ENCODE assay signal across 8 cellular contexts in genomic region chr17:28357901-28358197, GRCh38. TPM values are rescaled to one million over a fixed set of nuclear protein-coding genes. Genes with fewer than 3 reads are reported as not detected.
DNase-seq lines count a peak whose midpoint lies in the region; ATAC-seq and TF ChIP-seq lines count a peak whose summit lies in the region.

No MANE protein-coding gene starts in this region.

- CTCF ChIA-PET in Calu3 (lab: Charles Lee), result interaction anchor here (1.7 to 2.6 kb wide), 3 partner anchors 11 to 59 kb away, joined by 4 to 10 read pairs (median 9); partner anchors contain the start of genes IFT20 and TNFAIP1

- peak overlapping the region; percentile 87 for H3K27ac Mint-ChIP-seq in Calu3 (ENCODE audit: unreplicated experiment)

- no peak for TF ChIP-seq EP300 in ovary (IDR thresholded peaks at IDR 0.05)

- H3K36me3 ChIP-seq in OCI-LY3 (replicated peaks; ENCODE audit: low read depth, low read length) (peaks cover 44% of the 10 kb centered on the region), ovary (no peaks in the 10 kb centered on the region)

- H3K4me1 Mint-ChIP-seq in Calu3 (ENCODE audit: low read depth, unreplicated experiment), result peaks cover 13% of the 10 kb centered on the region

- peak overlapping the region; percentile 90 for H3K4me3 ChIP-seq in OCI-LY3 (ENCODE audit: low read length)
- H3K4me3 ChIP-seq in ovary, result peak overlapping the region; percentile 55

- H3K27ac ChIP-seq in OCI-LY3 (ENCODE audit: low read length) (no peak overlapping the region), epithelial cell of prostate (peak overlapping the region; percentile 53), ovary (no peak overlapping the region)

- BruUV-seq in Calu3 (replicated peaks; lab: Mats Ljungman, UMichigan), result TSS peak; percentile 74

- H3K79me2 ChIP-seq in OCI-LY3 (ENCODE audit: low read length), result peaks cover 37% of the 10 kb centered on the region

- no peaks in the 10 kb centered on the region for H3K9me3 ChIP-seq in OCI-LY3 (ENCODE audit: insufficient read depth, low read length)
- no peaks in the 10 kb centered on the region for H3K9me3 ChIP-seq in ovary

- WGBS in ovary, 3 donors, result 2 to 8% (median 5%) methylated on average over 4 of the region's 4 CpGs

- no peak for ATAC-seq in GM21528 (IDR thresholded peaks at IDR 0.05; ENCODE audit: low FRiP score, unreplicated experiment)

- peak overlapping the region; percentile 91 for H3K4me3 Mint-ChIP-seq in Calu3 (ENCODE audit: low read depth, unreplicated experiment)

- peaks cover 38% of the 10 kb centered on the region for H3K36me3 Mint-ChIP-seq in Calu3 (ENCODE audit: insufficient read depth, unreplicated experiment)

- no peaks in the 10 kb centered on the region for H3K27me3 Mint-ChIP-seq in Calu3 (ENCODE audit: unreplicated experiment)

- H4K20me1 ChIP-seq in OCI-LY3 (ENCODE audit: insufficient read depth, low read length), result no peaks in the 10 kb centered on the region

- H3K27me3 ChIP-seq in OCI-LY3 (ENCODE audit: low read depth, low read length) (no peaks in the 10 kb centered on the region), ovary (no peaks in the 10 kb centered on the region)

- TF ChIP-seq CTCF in Calu3 (IDR thresholded peaks at IDR 0.05; ENCODE audit: unreplicated experiment), result no peak
- no peak for TF ChIP-seq CTCF in OCI-LY3 (IDR thresholded peaks at IDR 0.05; ENCODE audit: low read depth, low read length)
- TF ChIP-seq CTCF in ovary (IDR thresholded peaks at IDR 0.05), result no peak

- peak overlapping the region; percentile 94 for H3K9ac ChIP-seq in OCI-LY3 (ENCODE audit: low read length)

- H3K4me1 ChIP-seq in OCI-LY3 (ENCODE audit: low read length), result peaks cover 19% of the 10 kb centered on the region
- peaks cover 3% of the 10 kb centered on the region for H3K4me1 ChIP-seq in ovary (ENCODE audit: insufficient read depth)

- no peak for TF ChIP-seq POLR2A in ovary (IDR thresholded peaks at IDR 0.05)

- no peak for DNase-seq in Calu3
- DNase-seq in epithelial cell of prostate (ENCODE audit: low read depth, low spot score), result no peak
- DNase-seq in ovary, result no peak
- DNase-seq in dermis blood vessel endothelial cell, result no peak
- no peak for DNase-seq in glomerular visceral epithelial cell (ENCODE audit: extremely low spot score)
- DNase-seq in GM19240 (ENCODE audit: insufficient read length, low spot score), result no peak

- intact Hi-C loops in Calu3 (cut with micrococcal nuclease; ENCODE audit: unreplicated experiment) (no loop called here), ovary (cut with DNase I) (no loop called here)

- peak overlapping the region; percentile 41; the same call in 1 of the 2 replicates for H2AFZ ChIP-seq in OCI-LY3 (ENCODE audit: low read depth, low read length)

- H3K9me3 Mint-ChIP-seq in Calu3 (ENCODE audit: low read depth, unreplicated experiment), result no peaks in the 10 kb centered on the region

- peak overlapping the region; percentile 93 for H3K4me2 ChIP-seq in OCI-LY3 (ENCODE audit: low read length)

RNA-seq across cellular contexts. Expression of gene POLDIP2, which starts 0.5 kb away (rescaled TPM):
- total RNA-seq in Calu3 (2022) (82.7 and 85.9 TPM in 2 replicates), ovary (10 to 100 TPM; 37.4 to 82.6 (median 59.6) TPM), dermis blood vessel endothelial cell (69.4 and 92.4 TPM in 2 replicates)
- 100 to 1,000 TPM in 1 of 2 donors, 10 to 100 TPM in 1; 43.4 to 110 TPM for polyA plus RNA-seq in ovary

RNA-seq across cellular contexts. Expression of gene SEBOX, which starts 7.2 kb away (rescaled TPM):
- total RNA-seq in Calu3 (2022) (not detected in 2 replicates), ovary (not detected), dermis blood vessel endothelial cell (not detected in 2 replicates)
- not detected for polyA plus RNA-seq in ovary

RNA-seq across cellular contexts. Expression of gene VTN, which starts 12.3 kb away (rescaled TPM):
- total RNA-seq in Calu3 (2022) (0.22 TPM in 1 of 2 replicates, not detected in the other), ovary (1 to 10 TPM in 5 of 7 donors, under 1 TPM in 1, not detected in 1; 0.25 to 5.9 (median 4.1) TPM), dermis blood vessel endothelial cell (0.14 and 0.34 TPM in 2 replicates)
- 10 to 100 TPM in 1 of 2 donors, 1 to 10 TPM in 1; 1.5 to 20.5 TPM for polyA plus RNA-seq in ovary

RNA-seq across cellular contexts. Expression of gene SARM1, which starts 13.6 kb away (rescaled TPM):
- total RNA-seq in Calu3 (2022), result 7.1 and 8.1 TPM in 2 replicates
- 10 to 100 TPM in 6 of 7 donors, 1 to 10 TPM in 1; 7.4 to 21.5 (median 16.5) TPM for total RNA-seq in ovary
- 10 to 100 TPM in 1 of 2 donors, 1 to 10 TPM in 1; 9.0 to 12.4 TPM for polyA plus RNA-seq in ovary
- 4.2 and 5.1 TPM in 2 replicates for total RNA-seq in dermis blood vessel endothelial cell

RNA-seq across cellular contexts. Expression of gene TNFAIP1, which starts 22.3 kb away (rescaled TPM):
- total RNA-seq in Calu3 (2022) (45.9 and 49.4 TPM in 2 replicates), ovary (10 to 100 TPM; 13.5 to 36.3 (median 31.5) TPM), dermis blood vessel endothelial cell (107 and 108 TPM in 2 replicates)
- 10 to 100 TPM; 13.4 to 37.9 TPM for polyA plus RNA-seq in ovary
